ENCODE assay signal across 1 cellular context in the genomic region with DNA sequence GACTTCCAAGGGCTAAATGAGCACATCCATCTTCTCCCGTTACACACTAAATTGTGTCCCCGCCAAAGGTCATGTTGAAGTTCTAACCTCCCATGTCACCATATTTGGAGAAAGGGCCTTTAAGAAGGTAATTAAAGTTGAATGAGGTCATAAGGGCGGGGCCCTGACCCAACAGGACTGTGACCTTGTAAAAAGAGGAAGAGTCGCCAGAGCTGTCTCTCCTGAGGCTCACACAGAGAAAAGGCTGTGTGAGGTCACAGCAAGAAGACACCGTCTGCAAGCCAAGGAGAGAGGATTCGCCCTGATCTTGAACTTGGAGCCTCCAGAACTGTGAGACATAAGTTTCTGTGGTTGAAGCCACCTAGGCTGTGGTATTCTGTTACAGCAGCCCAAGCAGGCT.
TF ChIP-seq lines count a peak whose summit lies in the region.

No MANE protein-coding gene starts in this region.

TF ChIP-seq in K562, 482 proteins besides CTCF, POLR2A, EP300 and RAD21 (continued from another document and continues in another):
- no peak for TF ChIP-seq NR2C2 (CRISPR knock-in tag; IDR thresholded peaks at IDR 0.05)
- peak; percentile 90 for TF ChIP-seq NR2C2 (tag; IDR thresholded peaks at IDR 0.05)
- no peak for TF ChIP-seq MCM5 (IDR thresholded peaks at IDR 0.05; ENCODE audit: low read depth)
- no peak for TF ChIP-seq SMARCC2 (IDR thresholded peaks at IDR 0.05; ENCODE audit: low read depth)
- TF ChIP-seq FOXP1 (CRISPR knock-in tag; IDR thresholded peaks at IDR 0.05) = no peak
- TF ChIP-seq, protein P1, sequence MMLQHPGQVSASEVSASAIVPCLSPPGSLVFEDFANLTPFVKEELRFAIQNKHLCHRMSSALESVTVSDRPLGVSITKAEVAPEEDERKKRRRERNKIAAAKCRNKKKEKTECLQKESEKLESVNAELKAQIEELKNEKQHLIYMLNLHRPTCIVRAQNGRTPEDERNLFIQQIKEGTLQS (IDR thresholded peaks at IDR 0.05) = peak; percentile 78
- TF ChIP-seq, protein P1 (CRISPR knock-in tag; conservative IDR thresholded peaks at IDR 0.05) = 0 out of 2 replicates have a peak, but pooled peaks have one; percentile 32
- TF ChIP-seq ZNF354B (CRISPR knock-in tag; IDR thresholded peaks at IDR 0.05) = no peak
- TF ChIP-seq ZBTB8A (IDR thresholded peaks at IDR 0.05; ENCODE audit: partially characterized antibody) = no peak
- 0 out of 4 replicates have a peak, but pooled peaks of 1 of the 2 experiments have one; percentile 21 for TF ChIP-seq RCOR1 (IDR thresholded peaks at IDR 0.05; ENCODE audit: borderline replicate concordance in 1 of 2, low read depth in 2 of 2, low read length in 2 of 2)
- TF ChIP-seq KLF1 (tag; IDR thresholded peaks at IDR 0.05) = peak; percentile 80
- TF ChIP-seq COPS2 (conservative IDR thresholded peaks at IDR 0.05) = no peak
- TF ChIP-seq ZNF121 (CRISPR knock-in tag; conservative IDR thresholded peaks at IDR 0.05) = no peak
- TF ChIP-seq PPARD (CRISPR knock-in tag; IDR thresholded peaks at IDR 0.05) = no peak
- TF ChIP-seq ATF1 (CRISPR knock-in tag; IDR thresholded peaks at IDR 0.05) = no peak
- peak; percentile 77 for TF ChIP-seq ATF1 (tag; IDR thresholded peaks at IDR 0.05)
- no peak for TF ChIP-seq POLR3G (IDR thresholded peaks at IDR 0.05; ENCODE audit: extremely low read depth, insufficient read length, insufficient replicate concordance)
- TF ChIP-seq, protein P2, sequence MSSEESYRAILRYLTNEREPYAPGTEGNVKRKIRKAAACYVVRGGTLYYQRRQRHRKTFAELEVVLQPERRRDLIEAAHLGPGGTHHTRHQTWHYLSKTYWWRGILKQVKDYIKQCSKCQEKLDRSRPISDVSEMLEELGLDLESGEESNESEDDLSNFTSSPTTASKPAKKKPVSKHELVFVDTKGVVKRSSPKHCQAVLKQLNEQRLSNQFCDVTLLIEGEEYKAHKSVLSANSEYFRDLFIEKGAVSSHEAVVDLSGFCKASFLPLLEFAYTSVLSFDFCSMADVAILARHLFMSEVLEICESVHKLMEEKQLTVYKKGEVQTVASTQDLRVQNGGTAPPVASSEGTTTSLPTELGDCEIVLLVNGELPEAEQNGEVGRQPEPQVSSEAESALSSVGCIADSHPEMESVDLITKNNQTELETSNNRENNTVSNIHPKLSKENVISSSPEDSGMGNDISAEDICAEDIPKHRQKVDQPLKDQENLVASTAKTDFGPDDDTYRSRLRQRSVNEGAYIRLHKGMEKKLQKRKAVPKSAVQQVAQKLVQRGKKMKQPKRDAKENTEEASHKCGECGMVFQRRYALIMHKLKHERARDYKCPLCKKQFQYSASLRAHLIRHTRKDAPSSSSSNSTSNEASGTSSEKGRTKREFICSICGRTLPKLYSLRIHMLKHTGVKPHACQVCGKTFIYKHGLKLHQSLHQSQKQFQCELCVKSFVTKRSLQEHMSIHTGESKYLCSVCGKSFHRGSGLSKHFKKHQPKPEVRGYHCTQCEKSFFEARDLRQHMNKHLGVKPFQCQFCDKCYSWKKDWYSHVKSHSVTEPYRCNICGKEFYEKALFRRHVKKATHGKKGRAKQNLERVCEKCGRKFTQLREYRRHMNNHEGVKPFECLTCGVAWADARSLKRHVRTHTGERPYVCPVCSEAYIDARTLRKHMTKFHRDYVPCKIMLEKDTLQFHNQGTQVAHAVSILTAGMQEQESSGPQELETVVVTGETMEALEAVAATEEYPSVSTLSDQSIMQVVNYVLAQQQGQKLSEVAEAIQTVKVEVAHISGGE (CRISPR knock-in tag; IDR thresholded peaks at IDR 0.05) = 0 out of 6 replicates have a peak, but pooled peaks of 1 of the 3 experiments have one; percentile 29
- no peak for TF ChIP-seq RHOXF2B (CRISPR knock-in tag; conservative IDR thresholded peaks at IDR 0.05)
- no peak for TF ChIP-seq EHMT2 (IDR thresholded peaks at IDR 0.05)
- TF ChIP-seq HDAC8 (tag; IDR thresholded peaks at IDR 0.05) = no peak
- TF ChIP-seq SAFB (IDR thresholded peaks at IDR 0.05; ENCODE audit: borderline replicate concordance, low read depth, low read length) = no peak
- TF ChIP-seq JUN (IDR thresholded peaks at IDR 0.05; ENCODE audit: borderline replicate concordance, low read depth, low read length) = peak; percentile 76
- TF ChIP-seq JUN (CRISPR knock-in tag; IDR thresholded peaks at IDR 0.05; ENCODE audit: borderline replicate concordance) = no peak
- peak; percentile 99 for TF ChIP-seq ESRRA (IDR thresholded peaks at IDR 0.05; ENCODE audit: borderline replicate concordance, low read depth)
- peak; percentile 47; the same call in 1 of the 2 replicates for TF ChIP-seq CREB1 (IDR thresholded peaks at IDR 0.05)
- 0 out of 2 replicates have a peak, but pooled peaks have one; percentile 39 for TF ChIP-seq CREB1 (CRISPR knock-in tag; IDR thresholded peaks at IDR 0.05)
- TF ChIP-seq, protein P3, sequence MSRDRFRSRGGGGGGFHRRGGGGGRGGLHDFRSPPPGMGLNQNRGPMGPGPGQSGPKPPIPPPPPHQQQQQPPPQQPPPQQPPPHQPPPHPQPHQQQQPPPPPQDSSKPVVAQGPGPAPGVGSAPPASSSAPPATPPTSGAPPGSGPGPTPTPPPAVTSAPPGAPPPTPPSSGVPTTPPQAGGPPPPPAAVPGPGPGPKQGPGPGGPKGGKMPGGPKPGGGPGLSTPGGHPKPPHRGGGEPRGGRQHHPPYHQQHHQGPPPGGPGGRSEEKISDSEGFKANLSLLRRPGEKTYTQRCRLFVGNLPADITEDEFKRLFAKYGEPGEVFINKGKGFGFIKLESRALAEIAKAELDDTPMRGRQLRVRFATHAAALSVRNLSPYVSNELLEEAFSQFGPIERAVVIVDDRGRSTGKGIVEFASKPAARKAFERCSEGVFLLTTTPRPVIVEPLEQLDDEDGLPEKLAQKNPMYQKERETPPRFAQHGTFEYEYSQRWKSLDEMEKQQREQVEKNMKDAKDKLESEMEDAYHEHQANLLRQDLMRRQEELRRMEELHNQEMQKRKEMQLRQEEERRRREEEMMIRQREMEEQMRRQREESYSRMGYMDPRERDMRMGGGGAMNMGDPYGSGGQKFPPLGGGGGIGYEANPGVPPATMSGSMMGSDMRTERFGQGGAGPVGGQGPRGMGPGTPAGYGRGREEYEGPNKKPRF (IDR thresholded peaks at IDR 0.05; ENCODE audit: low read depth, low read length) = no peak
- TF ChIP-seq TGIF2 (CRISPR knock-in tag; IDR thresholded peaks at IDR 0.05) = no peak
- peak; percentile 83 for TF ChIP-seq CREM (IDR thresholded peaks at IDR 0.05; ENCODE audit: low read depth)
- TF ChIP-seq KDM1A (IDR thresholded peaks at IDR 0.05) = no peak
- no peak for TF ChIP-seq ZNF24 (IDR thresholded peaks at IDR 0.05)
- TF ChIP-seq, protein P4, sequence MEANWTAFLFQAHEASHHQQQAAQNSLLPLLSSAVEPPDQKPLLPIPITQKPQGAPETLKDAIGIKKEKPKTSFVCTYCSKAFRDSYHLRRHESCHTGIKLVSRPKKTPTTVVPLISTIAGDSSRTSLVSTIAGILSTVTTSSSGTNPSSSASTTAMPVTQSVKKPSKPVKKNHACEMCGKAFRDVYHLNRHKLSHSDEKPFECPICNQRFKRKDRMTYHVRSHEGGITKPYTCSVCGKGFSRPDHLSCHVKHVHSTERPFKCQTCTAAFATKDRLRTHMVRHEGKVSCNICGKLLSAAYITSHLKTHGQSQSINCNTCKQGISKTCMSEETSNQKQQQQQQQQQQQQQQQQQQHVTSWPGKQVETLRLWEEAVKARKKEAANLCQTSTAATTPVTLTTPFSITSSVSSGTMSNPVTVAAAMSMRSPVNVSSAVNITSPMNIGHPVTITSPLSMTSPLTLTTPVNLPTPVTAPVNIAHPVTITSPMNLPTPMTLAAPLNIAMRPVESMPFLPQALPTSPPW (CRISPR knock-in tag; IDR thresholded peaks at IDR 0.05) = peak; percentile 43; the same call in 1 of the 2 replicates
- TF ChIP-seq, protein P5, sequence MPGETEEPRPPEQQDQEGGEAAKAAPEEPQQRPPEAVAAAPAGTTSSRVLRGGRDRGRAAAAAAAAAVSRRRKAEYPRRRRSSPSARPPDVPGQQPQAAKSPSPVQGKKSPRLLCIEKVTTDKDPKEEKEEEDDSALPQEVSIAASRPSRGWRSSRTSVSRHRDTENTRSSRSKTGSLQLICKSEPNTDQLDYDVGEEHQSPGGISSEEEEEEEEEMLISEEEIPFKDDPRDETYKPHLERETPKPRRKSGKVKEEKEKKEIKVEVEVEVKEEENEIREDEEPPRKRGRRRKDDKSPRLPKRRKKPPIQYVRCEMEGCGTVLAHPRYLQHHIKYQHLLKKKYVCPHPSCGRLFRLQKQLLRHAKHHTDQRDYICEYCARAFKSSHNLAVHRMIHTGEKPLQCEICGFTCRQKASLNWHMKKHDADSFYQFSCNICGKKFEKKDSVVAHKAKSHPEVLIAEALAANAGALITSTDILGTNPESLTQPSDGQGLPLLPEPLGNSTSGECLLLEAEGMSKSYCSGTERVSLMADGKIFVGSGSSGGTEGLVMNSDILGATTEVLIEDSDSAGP (CRISPR knock-in tag; IDR thresholded peaks at IDR 0.05) = peak; percentile 60; the same call in 1 of the 2 replicates
- TF ChIP-seq ATF7 (IDR thresholded peaks at IDR 0.05) = peak; percentile 96
- peak; percentile 80 for TF ChIP-seq JUND (IDR thresholded peaks at IDR 0.05; ENCODE audit: borderline replicate concordance, low read depth, low read length)
- peak; percentile 92 for TF ChIP-seq JUND (tag; IDR thresholded peaks at IDR 0.05; ENCODE audit: borderline replicate concordance, low read depth, low read length)
- TF ChIP-seq, protein P6, sequence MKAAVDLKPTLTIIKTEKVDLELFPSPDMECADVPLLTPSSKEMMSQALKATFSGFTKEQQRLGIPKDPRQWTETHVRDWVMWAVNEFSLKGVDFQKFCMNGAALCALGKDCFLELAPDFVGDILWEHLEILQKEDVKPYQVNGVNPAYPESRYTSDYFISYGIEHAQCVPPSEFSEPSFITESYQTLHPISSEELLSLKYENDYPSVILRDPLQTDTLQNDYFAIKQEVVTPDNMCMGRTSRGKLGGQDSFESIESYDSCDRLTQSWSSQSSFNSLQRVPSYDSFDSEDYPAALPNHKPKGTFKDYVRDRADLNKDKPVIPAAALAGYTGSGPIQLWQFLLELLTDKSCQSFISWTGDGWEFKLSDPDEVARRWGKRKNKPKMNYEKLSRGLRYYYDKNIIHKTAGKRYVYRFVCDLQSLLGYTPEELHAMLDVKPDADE (conservative IDR thresholded peaks at IDR 0.05; ENCODE audit: control insufficient read depth, low read depth, low read length) = no peak
- no peak for TF ChIP-seq GTF2E2 (tag; IDR thresholded peaks at IDR 0.05)
- peak; percentile 58; the same call in 1 of the 2 replicates for TF ChIP-seq MTA3 (IDR thresholded peaks at IDR 0.05; ENCODE audit: borderline replicate concordance)
- no peak for TF ChIP-seq POLR2H (tag; IDR thresholded peaks at IDR 0.05; ENCODE audit: low read depth)
- TF ChIP-seq, protein P7, sequence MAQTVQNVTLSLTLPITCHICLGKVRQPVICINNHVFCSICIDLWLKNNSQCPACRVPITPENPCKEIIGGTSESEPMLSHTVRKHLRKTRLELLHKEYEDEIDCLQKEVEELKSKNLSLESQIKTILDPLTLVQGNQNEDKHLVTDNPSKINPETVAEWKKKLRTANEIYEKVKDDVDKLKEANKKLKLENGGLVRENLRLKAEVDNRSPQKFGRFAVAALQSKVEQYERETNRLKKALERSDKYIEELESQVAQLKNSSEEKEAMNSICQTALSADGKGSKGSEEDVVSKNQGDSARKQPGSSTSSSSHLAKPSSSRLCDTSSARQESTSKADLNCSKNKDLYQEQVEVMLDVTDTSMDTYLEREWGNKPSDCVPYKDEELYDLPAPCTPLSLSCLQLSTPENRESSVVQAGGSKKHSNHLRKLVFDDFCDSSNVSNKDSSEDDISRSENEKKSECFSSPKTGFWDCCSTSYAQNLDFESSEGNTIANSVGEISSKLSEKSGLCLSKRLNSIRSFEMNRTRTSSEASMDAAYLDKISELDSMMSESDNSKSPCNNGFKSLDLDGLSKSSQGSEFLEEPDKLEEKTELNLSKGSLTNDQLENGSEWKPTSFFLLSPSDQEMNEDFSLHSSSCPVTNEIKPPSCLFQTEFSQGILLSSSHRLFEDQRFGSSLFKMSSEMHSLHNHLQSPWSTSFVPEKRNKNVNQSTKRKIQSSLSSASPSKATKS (CRISPR knock-in tag; IDR thresholded peaks at IDR 0.05) = no peak
- TF ChIP-seq BRCA1 (IDR thresholded peaks at IDR 0.05) = no peak
- TF ChIP-seq BRCA1 (CRISPR knock-in tag; IDR thresholded peaks at IDR 0.05) = no peak
- TF ChIP-seq FOXK2 (conservative IDR thresholded peaks at IDR 0.05 in 1 of 2, IDR thresholded peaks at IDR 0.05 in 1 of 2; ENCODE audit: low read depth in 2 of 2) = no peak
- peak in 1 of 2 experiments; percentile 92; a peak in 2 of 4 replicates for TF ChIP-seq SRF (CRISPR knock-in tag; IDR thresholded peaks at IDR 0.05)
- TF ChIP-seq NR2C1 (IDR thresholded peaks at IDR 0.05) = peak; percentile 47; the same call in 1 of the 2 replicates
- TF ChIP-seq NR2C1 (tag; IDR thresholded peaks at IDR 0.05) = peak; percentile 79
